ENCODE assay signal across 32 cellular contexts in genomic region chr10:109089779-109090178, GRCh38.
"Had no signal": no experiment of that assay in that cellular context is flagged by ENCODE, and none has a peak within 500 bp of the region (broad histone marks: within the 10 kb centered on the region; RNA-seq: fewer than 3 reads in every experiment).

No MANE protein-coding gene starts in this region.

- H3K9me3 ChIP-seq: lower lobe of right lung, pancreas, prostate gland, testis, thyroid gland, transverse colon, upper lobe of left lung, vagina had no signal

- H3K4me1 ChIP-seq: left lung, lower lobe of right lung, pancreas, prostate gland, stomach, testis, thyroid gland, transverse colon, upper lobe of left lung, vagina had no signal

- H3K36me3 ChIP-seq: left lung, lower lobe of right lung, pancreas, prostate gland, stomach, thyroid gland, transverse colon, upper lobe of left lung, vagina had no signal

- H3K4me3 ChIP-seq: left lung, lower lobe of right lung, pancreas, prostate gland, skin epidermis, stomach, testis, thyroid gland, transverse colon, upper lobe of left lung, vagina had no signal

- ATAC-seq: left colon; left lung; lower lobe of right lung; natural killer cell; pancreas; right cardiac atrium; sciatic nerve; stimulated activated naive B cell treated with anti-CD40 and anti-IgM and Interleukin-4, amounts not matched to agents 10 μg/mL and 1 μg/mL and 100 μg/mL, for 72 hours; stimulated activated naive CD8-positive, alpha-beta T cell treated with anti-CD3 and anti-CD28 coated beads, Interleukin-15, Interleukin-2, amounts not matched to agents 100 U/mL and 50 U/mL, for 24 hours had no signal

- H3K27me3 ChIP-seq: left lung, pancreas, stomach, testis, thyroid gland, transverse colon, upper lobe of left lung, vagina had no signal

- H3K27ac Mint-ChIP-seq: immature natural killer cell; mesothelial cell of epicardium; naive B cell; natural killer cell; nephron progenitor cell; stimulated activated naive B cell treated with anti-CD40 and anti-IgM and Interleukin-4, amounts not matched to agents 10 μg/mL and 1 μg/mL and 100 μg/mL, for 72 hours had no signal

- H3K4me3 Mint-ChIP-seq: immature natural killer cell; mesothelial cell of epicardium; naive B cell; natural killer cell; nephron progenitor cell; stimulated activated naive B cell treated with anti-CD40 and anti-IgM and Interleukin-4, amounts not matched to agents 10 μg/mL and 1 μg/mL and 100 μg/mL, for 72 hours had no signal

- H3K36me3 Mint-ChIP-seq: immature natural killer cell; mesothelial cell of epicardium; naive B cell; natural killer cell; stimulated activated naive B cell treated with anti-CD40 and anti-IgM and Interleukin-4, amounts not matched to agents 10 μg/mL and 1 μg/mL and 100 μg/mL, for 72 hours had no signal

- H3K4me1 Mint-ChIP-seq: immature natural killer cell; mesothelial cell of epicardium; naive B cell; natural killer cell; stimulated activated naive B cell treated with anti-CD40 and anti-IgM and Interleukin-4, amounts not matched to agents 10 μg/mL and 1 μg/mL and 100 μg/mL, for 72 hours had no signal

- DNase-seq: hippocampal formation; immature natural killer cell; kidney; left colon; left lung; lower lobe of right lung; mammary epithelial cell; mesenchymal stem cell; naive B cell; natural killer cell; nephron progenitor cell; nucleus accumbens; pancreas; posterior cingulate gyrus; retina; right cardiac atrium; stimulated activated CD4-positive, alpha-beta T cell treated with anti-CD3 and anti-CD28 coated beads, Interleukin-12 subunit alpha, Interleukin-12 subunit beta, amount 100 ng/mL, for 4 hours; stimulated activated CD4-positive, alpha-beta T cell treated with anti-CD3 and anti-CD28 coated beads, Interleukin-15, amount 100 ng/mL, for 24 hours; stimulated activated CD4-positive, alpha-beta T cell treated with anti-CD3 and anti-CD28 coated beads, Interleukin-2, amount 100 ng/mL, for 24 hours; stimulated activated CD4-positive, alpha-beta T cell treated with anti-CD3 and anti-CD28 coated beads, Interleukin-4, amount 100 ng/mL, for 1 hour; stimulated activated naive B cell treated with anti-CD40 and anti-IgM and Interleukin-4, amounts not matched to agents 10 μg/mL and 1 μg/mL and 100 μg/mL, for 72 hours; stimulated activated naive CD8-positive, alpha-beta T cell treated with anti-CD3 and anti-CD28 coated beads, Interleukin-15, Interleukin-2, amounts not matched to agents 100 U/mL and 50 U/mL, for 24 hours; stomach; testis; thyroid gland; transverse colon; upper lobe of left lung had no signal

- H3K27ac ChIP-seq: left lung, lower lobe of right lung, pancreas, prostate gland, skin epidermis, stomach, testis, thyroid gland, transverse colon, upper lobe of left lung, vagina had no signal

- H3K27me3 Mint-ChIP-seq: naive B cell; stimulated activated naive B cell treated with anti-CD40 and anti-IgM and Interleukin-4, amounts not matched to agents 10 μg/mL and 1 μg/mL and 100 μg/mL, for 72 hours had no signal
